ENCODE assay signal across 29 cellular contexts in genomic region chr3:43580181-43580580, GRCh38.
"Had no signal": no experiment of that assay in that cellular context is flagged by ENCODE, and none has a peak within 500 bp of the region (broad histone marks: within the 10 kb centered on the region; RNA-seq: fewer than 3 reads in every experiment).

No MANE protein-coding gene starts in this region.

- H3K27me3 Mint-ChIP-seq: activated B cell treated with CpG ODN at 0.5 μM for 24 hours; activated CD8-positive, alpha-beta T cell treated with anti-CD3 and anti-CD28 coated beads for 36 hours; naive B cell; stimulated activated naive CD8-positive, alpha-beta T cell treated with anti-CD3 and anti-CD28 coated beads, Interleukin-15, Interleukin-2, amounts not matched to agents 100 ng/mL and 50 ng/mL, for 24 hours; T-helper 17 cell; type B pancreatic cell had no signal

- H3K27me3 ChIP-seq: neutrophil, ovary, uterus had no signal

- DNase-seq: activated B cell treated with CpG ODN at 0.5 μM for 24 hours; activated CD4-positive, alpha-beta T cell treated with anti-CD3 and anti-CD28 coated beads, Interleukin-2, amount 50 U/mL, for 1 hour; activated CD8-positive, alpha-beta T cell treated with anti-CD3 and anti-CD28 coated beads for 36 hours; activated naive CD4-positive, alpha-beta T cell; activated T-cell treated with anti-CD3 and anti-CD28 coated beads, Interleukin-2, amount 50 U/mL, for 48 hours; dermis blood vessel endothelial cell; effector CD4-positive, alpha-beta T cell; erythroblast; head of caudate nucleus; hippocampal formation; kidney; left colon; naive B cell; nephron progenitor cell; ovary; retina; stimulated activated CD4-positive, alpha-beta T cell treated with anti-CD3 and anti-CD28 coated beads, Interleukin-4, amount 100 ng/mL, for 24 hours; T-helper 17 cell; uterus had no signal

- H3K4me3 Mint-ChIP-seq: activated B cell treated with CpG ODN at 0.5 μM for 24 hours; activated CD8-positive, alpha-beta T cell treated with anti-CD3 and anti-CD28 coated beads for 36 hours; mesothelial cell of epicardium; naive B cell; nephron progenitor cell; stimulated activated effector memory CD8-positive, alpha-beta T cell treated with anti-CD3 and anti-CD28 coated beads, Interleukin-12 subunit alpha, Interleukin-12 subunit beta, amount 100 ng/mL, for 72 hours; stimulated activated naive CD8-positive, alpha-beta T cell treated with anti-CD3 and anti-CD28 coated beads, Interleukin-15, Interleukin-2, amounts not matched to agents 100 ng/mL and 50 ng/mL, for 24 hours; T-helper 17 cell; type B pancreatic cell had no signal

- H3K4me3 ChIP-seq: ovary, prostate gland, skin epidermis, thoracic aorta, uterus had no signal

- H3K4me1 Mint-ChIP-seq: activated B cell treated with CpG ODN at 0.5 μM for 24 hours, naive B cell, nephron progenitor cell had no signal

- H3K9me3 Mint-ChIP-seq: activated B cell treated with CpG ODN at 0.5 μM for 24 hours; activated CD8-positive, alpha-beta T cell treated with anti-CD3 and anti-CD28 coated beads for 36 hours; activated naive CD4-positive, alpha-beta T cell treated with anti-CD3 and anti-CD28 coated beads, Interleukin-2, amount 50 U/mL, for 72 hours; mesothelial cell of epicardium; naive B cell; nephron progenitor cell; stimulated activated effector memory CD8-positive, alpha-beta T cell treated with anti-CD3 and anti-CD28 coated beads, Interleukin-12 subunit alpha, Interleukin-12 subunit beta, amount 100 ng/mL, for 72 hours; stimulated activated naive CD8-positive, alpha-beta T cell treated with anti-CD3 and anti-CD28 coated beads, Interleukin-15, Interleukin-2, amounts not matched to agents 100 ng/mL and 50 ng/mL, for 24 hours; type B pancreatic cell had no signal

- H3K27ac Mint-ChIP-seq: activated B cell treated with CpG ODN at 0.5 μM for 24 hours; activated CD8-positive, alpha-beta T cell treated with anti-CD3 and anti-CD28 coated beads for 36 hours; activated naive CD4-positive, alpha-beta T cell treated with anti-CD3 and anti-CD28 coated beads, Interleukin-2, amount 50 U/mL, for 72 hours; mesothelial cell of epicardium; naive B cell; nephron progenitor cell; stimulated activated effector memory CD8-positive, alpha-beta T cell treated with anti-CD3 and anti-CD28 coated beads, Interleukin-12 subunit alpha, Interleukin-12 subunit beta, amount 100 ng/mL, for 72 hours; stimulated activated naive CD8-positive, alpha-beta T cell treated with anti-CD3 and anti-CD28 coated beads, Interleukin-15, Interleukin-2, amounts not matched to agents 100 ng/mL and 50 ng/mL, for 24 hours; T-helper 17 cell; type B pancreatic cell had no signal

- H3K4me1 ChIP-seq: prostate gland, uterus had no signal

- H3K9me3 ChIP-seq: neutrophil, ovary, prostate gland, thoracic aorta, uterus had no signal

- H3K36me3 ChIP-seq: ovary, prostate gland, thoracic aorta, uterus had no signal

- H3K27ac ChIP-seq: neutrophil, ovary, prostate gland, skin epidermis, thoracic aorta, uterus had no signal

- ATAC-seq: activated CD8-positive, alpha-beta T cell treated with anti-CD3 and anti-CD28 coated beads for 36 hours; activated naive CD4-positive, alpha-beta T cell treated with anti-CD3 and anti-CD28 coated beads, Interleukin-2, amount 50 U/mL, for 72 hours; left colon; sciatic nerve; stimulated activated effector memory CD8-positive, alpha-beta T cell treated with anti-CD3 and anti-CD28 coated beads, Interleukin-12 subunit alpha, Interleukin-12 subunit beta, amount 100 ng/mL, for 72 hours; T-helper 17 cell had no signal

- H3K36me3 Mint-ChIP-seq: activated naive CD4-positive, alpha-beta T cell treated with anti-CD3 and anti-CD28 coated beads, Interleukin-2, amount 50 U/mL, for 72 hours; stimulated activated effector memory CD8-positive, alpha-beta T cell treated with anti-CD3 and anti-CD28 coated beads, Interleukin-12 subunit alpha, Interleukin-12 subunit beta, amount 100 ng/mL, for 72 hours had no signal
